8 cellular contexts compared by ENCODE assay signal in genomic region chr19:4057913-4058695, GRCh38. TPM values are rescaled to one million over a fixed set of nuclear protein-coding genes. Genes with fewer than 3 reads are reported as not detected.
A peak's percentile ranks its signal among the peaks of the same experiment; 100 is the strongest.
DNase-seq lines count a peak whose midpoint lies in the region; ATAC-seq and TF ChIP-seq lines count a peak whose summit lies in the region.

No MANE protein-coding gene starts in this region.

- H3K18ac ChIP-seq in IMR-90 (ENCODE audit: low read depth, low read length) = peak overlapping the region; percentile 4; the same call in 1 of the 2 replicates

- TF ChIP-seq RAD21 in IMR-90 (IDR thresholded peaks at IDR 0.05; ENCODE audit: low read length) = no peak

- peak overlapping the region; percentile 45 to 79; a peak in 1 of 4 replicates for H4K8ac ChIP-seq in IMR-90 (ENCODE audit: low read depth in 2 of 2, low read length in 2 of 2)

- dilution Hi-C loops in IMR-90 (cut with HindIII; ENCODE audit: low sequenced_read_pairs, unreplicated experiment) = no loop called here

- peak overlapping the region; percentile 58 for H3K9ac ChIP-seq in IMR-90 (ENCODE audit: low read depth, low read length)
- H3K9ac ChIP-seq in rectal smooth muscle tissue (ENCODE audit: low read length) = peak overlapping the region; percentile 59

- CTCF ChIA-PET in IMR-90 (lab: Yijun Ruan, JAX) = no interaction called here

- peak overlapping the region; percentile 90 for H2BK5ac ChIP-seq in IMR-90 (ENCODE audit: low read depth, low read length, poor library complexity, severe bottlenecking)

- H3K27ac ChIP-seq in ACC112 (ENCODE audit: low read depth, low read length) = peak overlapping the region; percentile 92
- peak overlapping the region; percentile 92 for H3K27ac ChIP-seq in IMR-90 (ENCODE audit: insufficient read depth, low read length)
- H3K27ac ChIP-seq in rectal smooth muscle tissue (ENCODE audit: low read depth, low read length) = peak overlapping the region; percentile 90

- peak overlapping the region; percentile 63 for H3K14ac ChIP-seq in IMR-90 (replicated peaks; ENCODE audit: low read depth, low read length)

- 29% methylated on average over 8 of the region's 23 CpGs; no CpG with 5 or more reads in 1 of the 2 experiments for WGBS in IMR-90 (ENCODE audit: extremely low coverage in 2 of 2, insufficient read length in 1 of 2), 2 experiments

- peaks cover 95% of the 10 kb centered on the region for H4K20me1 ChIP-seq in IMR-90 (ENCODE audit: insufficient read depth, low read length)

- TF ChIP-seq CTCF in IMR-90 (conservative IDR thresholded peaks at IDR 0.05; ENCODE audit: low read depth, low read length) = peak; percentile 34

- intact Hi-C loops in IMR-90 (cut with micrococcal nuclease) = no loop called here
- intact Hi-C loops in Right ventricle myocardium inferior (cut with DNase I) = no loop called here

- peak overlapping the region; percentile 97 for H2AK9ac ChIP-seq in IMR-90 (replicated peaks; ENCODE audit: low read depth, low read length, poor library complexity)

- H3K36me3 ChIP-seq in ACC112 (ENCODE audit: insufficient read depth, low read length) (peaks cover 3% of the 10 kb centered on the region; the same call in 1 of the 2 replicates), IMR-90 (ENCODE audit: control insufficient read depth, insufficient read depth, low read length) (peaks cover 36% of the 10 kb centered on the region), rectal smooth muscle tissue (ENCODE audit: control insufficient read depth, insufficient read depth, low read length) (peaks cover 22% of the 10 kb centered on the region)

- POLR2A ChIA-PET in IMR-90 (lab: Charles Lee; ENCODE audit: unreplicated experiment) = interaction anchor here (0.6 kb wide), 2 partner anchors 11 to 163 kb away, joined by 3 to 5 read pairs; no protein-coding TSS in a partner anchor

- peak overlapping the region; percentile 77 for H2AK5ac ChIP-seq in IMR-90 (ENCODE audit: low read depth, low read length)

- DNase-seq in IMR-90 (peak; percentile 85), Right ventricle myocardium inferior (ENCODE audit: missing footprints) (peak; percentile 91)
- peak; percentile 86 for DNase-seq in activated effector memory CD4-positive, alpha-beta T cell treated with anti-CD3 and anti-CD28 coated beads, Interleukin-2, amount 50 U/mL, for 16 hours

- H4K5ac ChIP-seq in IMR-90 (ENCODE audit: low read depth, low read length) = peak overlapping the region; percentile 50

- H2BK15ac ChIP-seq in IMR-90 (ENCODE audit: low read depth, low read length) = no peak overlapping the region

- H2AFZ ChIP-seq in ACC112 (ENCODE audit: low read length, unreplicated experiment) = no peak overlapping the region
- peak overlapping the region; percentile 49 for H2AFZ ChIP-seq in IMR-90 (replicated peaks; ENCODE audit: low read length, poor library complexity)

- H3K4me3 ChIP-seq in ACC112 (ENCODE audit: low read depth, low read length) (peak overlapping the region; percentile 69), IMR-90 (ENCODE audit: insufficient read depth, low read depth, low read length) (no peak overlapping the region), rectal smooth muscle tissue (ENCODE audit: low read length) (peak overlapping the region; percentile 45)

- H3K27me3 ChIP-seq in ACC112 (ENCODE audit: insufficient read depth, low read length) (no peaks in the 10 kb centered on the region), IMR-90 (ENCODE audit: control insufficient read depth, insufficient read depth, low read length) (no peaks in the 10 kb centered on the region), rectal smooth muscle tissue (ENCODE audit: control insufficient read depth, insufficient read depth, low read length) (no peaks in the 10 kb centered on the region)

- H3K9me1 ChIP-seq in IMR-90 (ENCODE audit: insufficient read depth, low read length) = peaks cover 6% of the 10 kb centered on the region

- ATAC-seq in IMR-90 (ENCODE audit: low read depth) (peak; percentile 81), Right ventricle myocardium inferior (peak; percentile 76), HG03159 (IDR thresholded peaks at IDR 0.05; ENCODE audit: unreplicated experiment) (no peak), GM19328 (IDR thresholded peaks at IDR 0.05; ENCODE audit: unreplicated experiment) (no peak), HG03571 (IDR thresholded peaks at IDR 0.05; ENCODE audit: unreplicated experiment) (no peak)

- H3K79me1 ChIP-seq in IMR-90 (ENCODE audit: low read depth in 1 of 2, low read length in 2 of 2) = peaks cover 3 to 55% of the 10 kb centered on the region in 2 experiments; a peak in 3 of 4 replicates

- H3K56ac ChIP-seq in IMR-90 (ENCODE audit: extremely low read depth, insufficient read depth, low read length) = peak overlapping the region; percentile 28; the same call in 1 of the 2 replicates

- H3K4me2 ChIP-seq in IMR-90 (ENCODE audit: low read depth, low read length) = peak overlapping the region; percentile 23; the same call in 1 of the 2 replicates

- no peaks in the 10 kb centered on the region for H3K9me3 ChIP-seq in IMR-90 (ENCODE audit: control insufficient read depth, insufficient read depth, low read length)

- H3K23ac ChIP-seq in IMR-90 (ENCODE audit: low read depth, low read length) = no peak overlapping the region; the same call in 1 of the 2 replicates

- no TSS peak for BruUV-seq in IMR-90 (replicated peaks; lab: Mats Ljungman, UMichigan)

- peak overlapping the region; percentile 22; the same call in 1 of the 2 replicates for H2BK120ac ChIP-seq in IMR-90 (ENCODE audit: low read depth, low read length)

- no peak for TF ChIP-seq POLR2A in IMR-90 (IDR thresholded peaks at IDR 0.05; ENCODE audit: low read depth, low read length)

- H4K91ac ChIP-seq in IMR-90 (ENCODE audit: insufficient read depth, low read depth, low read length) = peak overlapping the region; percentile 66

- peak overlapping the region; percentile 83 for H3K4ac ChIP-seq in IMR-90 (ENCODE audit: low read depth, low read length)

- H2BK20ac ChIP-seq in IMR-90 (ENCODE audit: low read depth, low read length) = no peak overlapping the region

- in situ Hi-C loops in IMR-90 (cut with MboI; ENCODE audit: low sequenced_read_pairs) = no loop called here

- H3K4me1 ChIP-seq in ACC112 (ENCODE audit: control insufficient read depth, insufficient read depth, low read length, unreplicated experiment) = peaks cover 43% of the 10 kb centered on the region
- H3K4me1 ChIP-seq in IMR-90 (ENCODE audit: control insufficient read depth, insufficient read depth, low read length) = peaks cover 41% of the 10 kb centered on the region
- H3K4me1 ChIP-seq in rectal smooth muscle tissue (ENCODE audit: control insufficient read depth, insufficient read depth, low read length) = peaks cover 39% of the 10 kb centered on the region

- H3K79me2 ChIP-seq in ACC112 (ENCODE audit: control insufficient read depth, insufficient read depth, low read length, unreplicated experiment) = peaks cover 89% of the 10 kb centered on the region

TF ChIP-seq in IMR-90, 13 proteins besides CTCF, POLR2A, EP300 and RAD21:
- TF ChIP-seq MAFK (IDR thresholded peaks at IDR 0.05; ENCODE audit: low read depth, low read length) (no peak), USF2 (IDR thresholded peaks at IDR 0.05; ENCODE audit: low read depth, low read length) (no peak), RFX5 (IDR thresholded peaks at IDR 0.05; ENCODE audit: low read depth, low read length) (no peak), SMC3 (IDR thresholded peaks at IDR 0.05; ENCODE audit: low read depth, low read length) (peak; percentile 2; the same call in 1 of the 2 replicates), RCOR1 (IDR thresholded peaks at IDR 0.05; ENCODE audit: insufficient replicate concordance, low read length) (peak; percentile 94), ELK1 (IDR thresholded peaks at IDR 0.05; ENCODE audit: borderline replicate concordance, low read depth, low read length) (no peak), CHD1 (IDR thresholded peaks at IDR 0.05; ENCODE audit: low read depth, low read length) (no peak), BHLHE40 (IDR thresholded peaks at IDR 0.05; ENCODE audit: low read depth, low read length) (peak; percentile 28; the same call in 1 of the 2 replicates), MAZ (IDR thresholded peaks at IDR 0.05; ENCODE audit: borderline replicate concordance, low read depth, low read length) (peak; percentile 80; the same call in 1 of the 2 replicates), FOS (IDR thresholded peaks at IDR 0.05; ENCODE audit: low read depth, low read length) (peak; percentile 86; the same call in 1 of the 2 replicates), CEBPB (IDR thresholded peaks at IDR 0.05; ENCODE audit: low read depth, low read length) (peak; percentile 97), MXI1 (IDR thresholded peaks at IDR 0.05; ENCODE audit: borderline replicate concordance, low read depth, low read length) (no peak), NFE2L2 (IDR thresholded peaks at IDR 0.05; ENCODE audit: low read depth, low read length) (no peak)

RNA-seq across cellular contexts. Expression of gene ZBTB7A, which starts 8.6 kb away (rescaled TPM):
- total RNA-seq in IMR-90 (2012; rRNA removed) = 3.2 and 4.2 TPM in 2 replicates
- polyA plus RNA-seq in IMR-90 (2012; rRNA removed) = 10.3 and 14.7 TPM in 2 replicates
- 6.9 and 17.2 TPM in 2 replicates for polyA plus RNA-seq in IMR-90 (2012; cell fraction: cytosol; rRNA removed)
- polyA plus RNA-seq in IMR-90 (2012; cell fraction: nucleus; rRNA removed; ENCODE audit: low replicate concordance) = 22.8 and 55.1 TPM in 2 replicates
- 30.8 TPM for total RNA-seq in Right ventricle myocardium inferior

RNA-seq across cellular contexts. Expression of gene PIAS4, which starts 50.6 kb away (rescaled TPM):
- total RNA-seq in IMR-90 (2012; rRNA removed) = 10.8 and 13.6 TPM in 2 replicates
- 12.1 and 16.6 TPM in 2 replicates for polyA plus RNA-seq in IMR-90 (2012; rRNA removed)
- polyA plus RNA-seq in IMR-90 (2012; cell fraction: cytosol; rRNA removed) = 11.9 and 21.3 TPM in 2 replicates
- 12.0 and 20.3 TPM in 2 replicates for polyA plus RNA-seq in IMR-90 (2012; cell fraction: nucleus; rRNA removed; ENCODE audit: low replicate concordance)
- total RNA-seq in Right ventricle myocardium inferior = 16.1 TPM

Comparison
In these comparisons a context has a peak if more than half of its experiments do, and no peak if none do; other contexts are left out.
1. ATAC-seq: peak in IMR-90 (single experiment) and Right ventricle myocardium inferior (single experiment); none in HG03159 (single experiment), GM19328 (single experiment) and HG03571 (single experiment).
2. Peak in every context shown above with its lines, with median percentiles within 50 percentile points of each other: H3K27ac ChIP-seq and DNase-seq.